Comparison of ENCODE assay signal across 8 cellular contexts in genomic region chr11:124876818-124877630, GRCh38. TPM values are rescaled to one million over a fixed set of nuclear protein-coding genes. Genes with fewer than 3 reads are reported as not detected.
DNase-seq lines count a peak whose midpoint lies in the region; ATAC-seq and TF ChIP-seq lines count a peak whose summit lies in the region.

No MANE protein-coding gene starts in this region.

- H3K4me3 Mint-ChIP-seq in IgD-negative memory B cell (peak overlapping the region; percentile 78 to 94 (median 88)), naive B cell (peak overlapping the region; percentile 76 to 94 (median 88))

- TF ChIP-seq CTCF in AG04449 (IDR thresholded peaks at IDR 0.05; ENCODE audit: insufficient read depth, low read length, missing control alignments) (no peak), colonic mucosa (IDR thresholded peaks at IDR 0.05) (no peak)

- H3K9me3 Mint-ChIP-seq in IgD-negative memory B cell (peaks cover 0 to 6% (median 0%) of the 10 kb centered on the region in 3 donors), naive B cell (peaks cover 0 to 2% (median 0%) of the 10 kb centered on the region in 7 donors)

- H3K27ac Mint-ChIP-seq in IgD-negative memory B cell = peak overlapping the region in 1 of 3 donors; percentile 53
- peak overlapping the region in 3 of 6 donors; percentile 14 to 91 (median 43) for H3K27ac Mint-ChIP-seq in naive B cell

- peak overlapping the region; percentile 72 for H3K4me3 ChIP-seq in AG04449 (ENCODE audit: low read depth, low read length)
- H3K4me3 ChIP-seq in colonic mucosa = peak overlapping the region; percentile 51

- H3K4me1 ChIP-seq in colonic mucosa = peaks cover 6% of the 10 kb centered on the region

- H3K27me3 Mint-ChIP-seq in IgD-negative memory B cell (peaks cover 26% of the 10 kb centered on the region), naive B cell (peaks cover 45 to 85% (median 84%) of the 10 kb centered on the region in 3 donors)

- H3K9me3 ChIP-seq in colonic mucosa = no peaks in the 10 kb centered on the region

- H3K4me1 Mint-ChIP-seq in IgD-negative memory B cell (peaks cover 0 to 10% (median 9%) of the 10 kb centered on the region in 3 donors), naive B cell (peaks cover 16 to 24% (median 23%) of the 10 kb centered on the region in 3 donors)

- DNase-seq in AG04449 (ENCODE audit: low read depth, low spot score) (no peak), colonic mucosa (no peak), naive B cell (no peak), erythroblast (lab: John Stamatoyannopoulos, UW) (no peak), kidney tubule cell (ENCODE audit: low spot score) (no peak)

- no peak for TF ChIP-seq POLR2A in erythroblast (IDR thresholded peaks at IDR 0.05; ENCODE audit: low read length)

- POLR2A ChIA-PET in AG04449 (lab: Yijun Ruan, JAX) = interaction anchor here (0.7 to 1.5 kb wide), 11 partner anchors 10 to 208 kb away, joined by 3 to 17 read pairs (median 3); partner anchors contain the start of genes CCDC15 and ROBO4

- ATAC-seq in naive B cell (ENCODE audit: low read depth in 2 of 2) (no peak), HG03354 (IDR thresholded peaks at IDR 0.05; ENCODE audit: poor library complexity, severe bottlenecking, unreplicated experiment) (no peak), HG02798 (IDR thresholded peaks at IDR 0.05; ENCODE audit: poor library complexity, unreplicated experiment) (no peak)

- no peaks in the 10 kb centered on the region for H3K36me3 ChIP-seq in colonic mucosa

- peaks cover 2% of the 10 kb centered on the region for H3K27me3 ChIP-seq in colonic mucosa

- peak overlapping the region; percentile 72 for H3K27ac ChIP-seq in colonic mucosa

- H3K36me3 Mint-ChIP-seq in IgD-negative memory B cell = no peaks in the 10 kb centered on the region
- peaks cover 0 to 15% of the 10 kb centered on the region in 2 donors for H3K36me3 Mint-ChIP-seq in naive B cell

- CTCF ChIA-PET in AG04449 (lab: Yijun Ruan, JAX) = interaction anchor here (0.6 to 4.5 kb wide), 52 partner anchors 7 to 387 kb away, joined by 3 to 78 read pairs (median 4); partner anchors contain the start of genes CCDC15, HEPACAM, MSANTD2 and ROBO3

- H3K9ac ChIP-seq in colonic mucosa (ENCODE audit: low read depth in 2 of 2, low read length in 2 of 2) = peak overlapping the region; percentile 26 to 74

- intact Hi-C loops in colonic mucosa (cut with DNase I) = no loop called here

RNA-seq across cellular contexts. Expression of gene ROBO3, which starts 11.8 kb away (rescaled TPM):
- not detected for polyA plus RNA-seq in IgD-negative memory B cell
- total RNA-seq in colonic mucosa = 1 to 10 TPM; 7.8 to 8.0 TPM
- 1 to 10 TPM in 1 of 6 donors, under 1 TPM in 3, not detected in 2; 0.21 to 2.0 (median 0.69) TPM for polyA plus RNA-seq in naive B cell (ENCODE audit: low read depth in 6 of 6)

RNA-seq across cellular contexts. Expression of gene ROBO4, which starts 20.6 kb away (rescaled TPM):
- polyA plus RNA-seq in IgD-negative memory B cell (not detected), naive B cell (ENCODE audit: low read depth in 6 of 6) (not detected)
- total RNA-seq in colonic mucosa = 1 to 10 TPM; 4.0 to 5.0 TPM

RNA-seq across cellular contexts. Expression of gene HEPN1, which starts 42.0 kb away (rescaled TPM):
- not detected for polyA plus RNA-seq in IgD-negative memory B cell
- not detected for total RNA-seq in colonic mucosa
- polyA plus RNA-seq in naive B cell (ENCODE audit: low read depth in 6 of 6) = not detected

RNA-seq across cellular contexts. Expression of gene HEPACAM, which starts 58.8 kb away (rescaled TPM):
- polyA plus RNA-seq in IgD-negative memory B cell = not detected
- under 1 TPM; 0.08 to 0.12 TPM for total RNA-seq in colonic mucosa
- polyA plus RNA-seq in naive B cell (ENCODE audit: low read depth in 6 of 6) = not detected
